12 cellular contexts compared by ENCODE assay signal in genomic region chr10:113020838-113021237, GRCh38.
A peak's percentile ranks its signal among the peaks of the same experiment; 100 is the strongest.
DNase-seq lines count a peak whose midpoint lies in the region; ATAC-seq and TF ChIP-seq lines count a peak whose summit lies in the region.
"Had no signal": no experiment of that assay in that cellular context is flagged by ENCODE, and none has a peak within 500 bp of the region (broad histone marks: within the 10 kb centered on the region; RNA-seq: fewer than 3 reads in every experiment).

No MANE protein-coding gene starts in this region.

- H3K4me1 ChIP-seq in BLaER1 (peaks cover 62% of the 10 kb centered on the region), gastroesophageal sphincter (peaks cover 8 to 75% (median 30%) of the 10 kb centered on the region in 3 donors), neural progenitor cell (peaks cover 44% of the 10 kb centered on the region)

- peaks cover 10% of the 10 kb centered on the region; the same call in 1 of the 2 replicates for H3K36me3 ChIP-seq in BLaER1
- no peaks in the 10 kb centered on the region for H3K36me3 ChIP-seq in gastroesophageal sphincter
- no peaks in the 10 kb centered on the region for H3K36me3 ChIP-seq in neural progenitor cell
- H3K36me3 ChIP-seq: brain microvascular endothelial cell had no signal

- peaks cover 76% of the 10 kb centered on the region for H4K20me1 ChIP-seq in BLaER1
- H4K20me1 ChIP-seq in neural progenitor cell (ENCODE audit: low read depth), result peaks cover 100% of the 10 kb centered on the region

- H3K9me3 ChIP-seq in BLaER1 (no peaks in the 10 kb centered on the region), gastroesophageal sphincter (no peaks in the 10 kb centered on the region), neural progenitor cell (ENCODE audit: low read depth) (no peaks in the 10 kb centered on the region)

- H3K9ac ChIP-seq in BLaER1 (no peak overlapping the region), neural progenitor cell (no peak overlapping the region)

- no peak overlapping the region for H2AFZ ChIP-seq in neural progenitor cell (replicated peaks)

- no peak for TF ChIP-seq EP300 in gastroesophageal sphincter (IDR thresholded peaks at IDR 0.05)

- no peak overlapping the region for H3K4me3 ChIP-seq in BLaER1
- H3K4me3 ChIP-seq in gastroesophageal sphincter, result no peak overlapping the region
- no peak overlapping the region for H3K4me3 ChIP-seq in neural progenitor cell

- no peaks in the 10 kb centered on the region for H3K36me3 Mint-ChIP-seq in neural progenitor cell

- peaks cover 7% of the 10 kb centered on the region for H3K27me3 Mint-ChIP-seq in neural progenitor cell (ENCODE audit: insufficient read depth, low read depth)

- H3K4me3 Mint-ChIP-seq in neural progenitor cell, result peak overlapping the region; percentile 12
- H3K4me3 Mint-ChIP-seq: activated T-cell treated with anti-CD3 and anti-CD28 coated beads, Interleukin-2, amount 50 U/mL, for 72 hours; neural crest cell had no signal

- TF ChIP-seq CTCF in gastroesophageal sphincter (IDR thresholded peaks at IDR 0.05) (no peak), neural progenitor cell (IDR thresholded peaks at IDR 0.05) (no peak)

- H3K27ac ChIP-seq in BLaER1 (no peak overlapping the region), gastroesophageal sphincter (peak overlapping the region in 3 of 4 donors; percentile 2 to 50 (median 46)), neural progenitor cell (no peak overlapping the region)
- H3K27ac ChIP-seq: brain microvascular endothelial cell had no signal

- TF ChIP-seq POLR2A in gastroesophageal sphincter (IDR thresholded peaks at IDR 0.05), result no peak

- H3K27me3 ChIP-seq in BLaER1 (no peaks in the 10 kb centered on the region), gastroesophageal sphincter (no peaks in the 10 kb centered on the region), neural progenitor cell (no peaks in the 10 kb centered on the region)
- H3K27me3 ChIP-seq: brain microvascular endothelial cell had no signal

- DNase-seq in NCI-H2029 (lab: John Stamatoyannopoulos, UW), result peak; percentile 81
- no peak for DNase-seq in neural progenitor cell (ENCODE audit: low spot score)
- DNase-seq in cortex of kidney (lab: John Stamatoyannopoulos, UW), result no peak
- no peak for DNase-seq in activated T-cell treated with anti-CD3 and anti-CD28 coated beads, Interleukin-2, amount 50 U/mL, for 1 hour
- DNase-seq: activated T-cell treated with anti-CD3 and anti-CD28 coated beads, Interleukin-2, amount 50 U/mL, for 72 hours; brain microvascular endothelial cell had no signal

- H3K4me2 ChIP-seq in BLaER1, result peak overlapping the region; percentile 35
- H3K4me2 ChIP-seq in neural progenitor cell, result peak overlapping the region; percentile 65

- H3K79me2 ChIP-seq in neural progenitor cell (ENCODE audit: low read depth), result peaks cover 100% of the 10 kb centered on the region

- ATAC-seq in gastroesophageal sphincter (peak; percentile 63), GM18907 (IDR thresholded peaks at IDR 0.05; ENCODE audit: unreplicated experiment) (no peak), GM21423 (IDR thresholded peaks at IDR 0.05; ENCODE audit: unreplicated experiment) (no peak)
- ATAC-seq: activated T-cell treated with anti-CD3 and anti-CD28 coated beads, Interleukin-2, amount 50 U/mL, for 72 hours; esophagus mucosa had no signal

- H3K9me3 Mint-ChIP-seq in neural progenitor cell, result no peaks in the 10 kb centered on the region
- H3K9me3 Mint-ChIP-seq: activated T-cell treated with anti-CD3 and anti-CD28 coated beads, Interleukin-2, amount 50 U/mL, for 72 hours; neural crest cell had no signal

- 43 to 48% methylated on average over 6 to 7 of the region's 7 CpGs for WGBS in gastroesophageal sphincter (ENCODE audit: low coverage in 1 of 2), 2 donors

- H3K27ac Mint-ChIP-seq in neural progenitor cell, result no peak overlapping the region
- H3K27ac Mint-ChIP-seq: activated T-cell treated with anti-CD3 and anti-CD28 coated beads, Interleukin-2, amount 50 U/mL, for 72 hours had no signal

- H3F3A ChIP-seq in neural progenitor cell (ENCODE audit: low read depth), result peaks cover 61% of the 10 kb centered on the region

- peaks cover 51% of the 10 kb centered on the region for H3K4me1 Mint-ChIP-seq in neural progenitor cell

Comparison
In these comparisons a context has a peak if more than half of its experiments do, and no peak if none do; other contexts are left out.
1. H3K27ac ChIP-seq: peak in gastroesophageal sphincter (3 of 4); none in BLaER1 (single experiment) and neural progenitor cell (single experiment).